19 cellular contexts compared by ENCODE assay signal in the genomic region with DNA sequence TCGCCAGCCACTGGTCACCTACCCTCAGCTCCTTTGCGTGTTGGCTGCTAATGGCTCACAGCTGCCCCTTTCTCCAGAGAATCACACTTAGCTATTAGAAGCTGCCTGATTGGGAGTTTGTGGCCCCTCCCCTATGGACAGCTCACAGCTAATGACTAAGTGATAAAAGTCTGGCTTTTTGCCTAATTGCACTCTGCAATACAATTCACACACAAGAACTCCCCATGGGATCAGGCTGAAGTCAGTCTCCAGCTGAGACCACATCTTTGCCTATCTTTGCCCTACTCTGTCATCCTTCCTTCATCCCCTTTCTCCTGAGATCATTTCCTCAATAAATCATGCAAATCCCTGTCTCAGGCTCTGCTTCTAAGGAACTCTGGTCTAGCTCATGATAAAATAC.
"Had no signal": no experiment of that assay in that cellular context is flagged by ENCODE, and none has a peak within 500 bp of the region (broad histone marks: within the 10 kb centered on the region; RNA-seq: fewer than 3 reads in every experiment).

No MANE protein-coding gene starts in this region.

- H3K4me1 Mint-ChIP-seq: activated CD4-positive, alpha-beta T cell treated with anti-CD3 and anti-CD28 coated beads for 36 hours; activated naive CD4-positive, alpha-beta T cell treated with anti-CD3 and anti-CD28 coated beads, Interleukin-2, amount 50 U/mL, for 24 hours; central memory CD8-positive, alpha-beta T cell had no signal

- H3K4me1 ChIP-seq: adrenal gland, esophagus squamous epithelium had no signal

- H3K36me3 Mint-ChIP-seq: activated naive CD4-positive, alpha-beta T cell treated with anti-CD3 and anti-CD28 coated beads, Interleukin-2, amount 50 U/mL, for 24 hours had no signal

- H3K36me3 ChIP-seq: adrenal gland, esophagus squamous epithelium had no signal

- H3K27ac ChIP-seq: adrenal gland, coronary artery, esophagus squamous epithelium, skin epidermis had no signal

- H3K27me3 ChIP-seq: adrenal gland, esophagus squamous epithelium had no signal

- DNase-seq: activated CD4-positive, alpha-beta T cell treated with anti-CD3 and anti-CD28 coated beads for 36 hours; activated CD8-positive, alpha-beta T cell treated with anti-CD3 and anti-CD28 coated beads for 36 hours; activated effector memory CD4-positive, alpha-beta T cell treated with Interleukin-2 at 50 U/mL for 16 hours; activated T-cell treated with anti-CD3 and anti-CD28 coated beads, Interleukin-2, amount 50 U/mL, for 4 hours; adrenal gland; esophagus squamous epithelium; foreskin fibroblast; right cardiac atrium; stimulated activated CD4-positive, alpha-beta T cell treated with anti-CD3 and anti-CD28 coated beads, Interleukin-15, amount 100 ng/mL, for 24 hours; stimulated activated CD4-positive, alpha-beta T cell treated with anti-CD3 and anti-CD28 coated beads, Interleukin-4, amount 100 ng/mL, for 4 hours; T-helper 2 cell had no signal

- H3K9me3 Mint-ChIP-seq: activated CD8-positive, alpha-beta T cell treated with anti-CD3 and anti-CD28 coated beads for 36 hours; activated naive CD4-positive, alpha-beta T cell treated with anti-CD3 and anti-CD28 coated beads, Interleukin-2, amount 50 U/mL, for 24 hours; central memory CD8-positive, alpha-beta T cell; stimulated activated naive CD8-positive, alpha-beta T cell treated with anti-CD3 and anti-CD28 coated beads, Interleukin-15, Interleukin-2, amounts not matched to agents 100 ng/mL and 50 ng/mL, for 24 hours had no signal

- H3K27me3 Mint-ChIP-seq: activated CD4-positive, alpha-beta T cell treated with anti-CD3 and anti-CD28 coated beads for 36 hours; activated CD8-positive, alpha-beta T cell treated with anti-CD3 and anti-CD28 coated beads for 36 hours; activated naive CD4-positive, alpha-beta T cell treated with anti-CD3 and anti-CD28 coated beads, Interleukin-2, amount 50 U/mL, for 24 hours; central memory CD8-positive, alpha-beta T cell; stimulated activated naive CD8-positive, alpha-beta T cell treated with anti-CD3 and anti-CD28 coated beads, Interleukin-15, Interleukin-2, amounts not matched to agents 100 ng/mL and 50 ng/mL, for 24 hours had no signal

- H3K27ac Mint-ChIP-seq: activated CD4-positive, alpha-beta T cell treated with anti-CD3 and anti-CD28 coated beads for 36 hours; activated CD8-positive, alpha-beta T cell treated with anti-CD3 and anti-CD28 coated beads for 36 hours; activated naive CD4-positive, alpha-beta T cell treated with anti-CD3 and anti-CD28 coated beads, Interleukin-2, amount 50 U/mL, for 24 hours; nephron; progenitor cell of endocrine pancreas; stimulated activated naive CD8-positive, alpha-beta T cell treated with anti-CD3 and anti-CD28 coated beads, Interleukin-15, Interleukin-2, amounts not matched to agents 100 ng/mL and 50 ng/mL, for 24 hours; type B pancreatic cell had no signal

- H3K4me3 Mint-ChIP-seq: activated CD4-positive, alpha-beta T cell treated with anti-CD3 and anti-CD28 coated beads for 36 hours; activated CD8-positive, alpha-beta T cell treated with anti-CD3 and anti-CD28 coated beads for 36 hours; activated naive CD4-positive, alpha-beta T cell treated with anti-CD3 and anti-CD28 coated beads, Interleukin-2, amount 50 U/mL, for 24 hours; activated T-cell treated with anti-CD3 and anti-CD28 coated beads, Interleukin-2, amount 50 U/mL, for 4 hours; central memory CD8-positive, alpha-beta T cell; nephron; stimulated activated naive CD8-positive, alpha-beta T cell treated with anti-CD3 and anti-CD28 coated beads, Interleukin-15, Interleukin-2, amounts not matched to agents 100 ng/mL and 50 ng/mL, for 24 hours; type B pancreatic cell had no signal

- H3K4me3 ChIP-seq: adrenal gland, coronary artery, esophagus squamous epithelium, skin epidermis had no signal
